8 cellular contexts compared by ENCODE assay signal in genomic region chr11:27234043-27234668, GRCh38.
DNase-seq lines count a peak whose midpoint lies in the region; ATAC-seq, FAIRE-seq and TF ChIP-seq lines count a peak whose summit lies in the region.

No MANE protein-coding gene starts in this region.

- TF ChIP-seq CTCF in right atrium auricular region (IDR thresholded peaks at IDR 0.05) = no peak

- H3K4me3 ChIP-seq in SJCRH30 = peak overlapping the region; percentile 37
- H3K4me3 ChIP-seq in right atrium auricular region = no peak overlapping the region

- DNase-seq in GM12892 (ENCODE audit: insufficient read length) (peak; percentile 16), HS-5 (ENCODE audit: low read depth) (peak; percentile 98), SJCRH30 (peak; percentile 93 to 96), right atrium auricular region (ENCODE audit: low spot score) (peak; percentile 84), HuH-7.5 (ENCODE audit: low spot score) (no peak)
- DNase-seq in stimulated activated CD4-positive, alpha-beta T cell treated with anti-CD3 and anti-CD28 coated beads, Interleukin-4, amount 100 ng/mL, for 1 hour = no peak
- no peak for DNase-seq in activated CD8-positive, alpha-beta memory T cell treated with anti-CD3 and anti-CD28 coated beads, Interleukin-2, amount 50 U/mL, for 4 hours

- no peaks in the 10 kb centered on the region for H3K27me3 ChIP-seq in SJCRH30
- no peaks in the 10 kb centered on the region for H3K27me3 ChIP-seq in right atrium auricular region

- H3K36me3 ChIP-seq in SJCRH30 (no peaks in the 10 kb centered on the region), right atrium auricular region (no peaks in the 10 kb centered on the region)

- TF ChIP-seq POLR2A in GM12892 (IDR thresholded peaks at IDR 0.05; ENCODE audit: low read depth, low read length) = no peak

- H3K9me3 ChIP-seq in SJCRH30 (replicated peaks) (no peaks in the 10 kb centered on the region), right atrium auricular region (no peaks in the 10 kb centered on the region)

- peak; percentile 97 for FAIRE-seq in GM12892 (lab: Jason Lieb, UNC)

- peak; percentile 96 for ATAC-seq in GM21717 (IDR thresholded peaks at IDR 0.05; ENCODE audit: unreplicated experiment)

- H3K4me1 ChIP-seq in SJCRH30 = peaks cover 30% of the 10 kb centered on the region
- H3K4me1 ChIP-seq in right atrium auricular region = peaks cover 0 to 9% of the 10 kb centered on the region in 2 donors

- H3K27ac ChIP-seq in SJCRH30 (peak overlapping the region; percentile 90), right atrium auricular region (peak overlapping the region; percentile 13 to 64)

Comparison
In these comparisons a context has a peak if more than half of its experiments do, and no peak if none do; other contexts are left out.
1. DNase-seq: peak in GM12892 (single experiment), HS-5 (single experiment), SJCRH30 (2 of 2) and right atrium auricular region (single experiment); none in HuH-7.5 (single experiment), stimulated activated CD4-positive, alpha-beta T cell treated with anti-CD3 and anti-CD28 coated beads, Interleukin-4, amount 100 ng/mL, for 1 hour (single experiment) and activated CD8-positive, alpha-beta memory T cell treated with anti-CD3 and anti-CD28 coated beads, Interleukin-2, amount 50 U/mL, for 4 hours (single experiment).